Comparison of ENCODE assay signal across 21 cellular contexts in genomic region chr19:50858896-50859295, GRCh38. TPM values are rescaled to one million over a fixed set of nuclear protein-coding genes. Genes with fewer than 3 reads are reported as not detected.
A peak's percentile ranks its signal among the peaks of the same experiment; 100 is the strongest.
DNase-seq lines count a peak whose midpoint lies in the region; ATAC-seq and TF ChIP-seq lines count a peak whose summit lies in the region.
"Had no signal": no experiment of that assay in that cellular context is flagged by ENCODE, and none has a peak within 500 bp of the region (broad histone marks: within the 10 kb centered on the region; RNA-seq: fewer than 3 reads in every experiment).

No MANE protein-coding gene starts in this region.

- DNase-seq in H9: peak; percentile 82
- peak; percentile 31 for DNase-seq in NCI-H2107 (lab: John Stamatoyannopoulos, UW)
- DNase-seq in trophoblast cell: no peak
- no peak for DNase-seq in Right ventricle myocardium inferior (ENCODE audit: missing footprints)
- DNase-seq in upper lobe of left lung: no peak
- no peak for DNase-seq in nucleus accumbens (lab: John Stamatoyannopoulos, UW)
- DNase-seq: activated naive CD4-positive, alpha-beta T cell; dermis blood vessel endothelial cell; heart left ventricle; KG1; NCI-H1694 treated with DMSO at 0.1 percent for 48 hours; ovary; SW 1271 had no signal

- no peak overlapping the region for H2BK12ac ChIP-seq in H9 (ENCODE audit: insufficient read length, low read depth, low read length)
- no peak overlapping the region for H2BK12ac ChIP-seq in trophoblast cell (ENCODE audit: low read length)

- H2BK5ac ChIP-seq in H9 (ENCODE audit: insufficient read length, low read length): no peak overlapping the region
- H2BK5ac ChIP-seq in trophoblast cell (ENCODE audit: low read depth, low read length, poor library complexity): no peak overlapping the region

- no peaks in the 10 kb centered on the region; a peak in 1 of 7 replicates for H3K36me3 Mint-ChIP-seq in H9 (ENCODE audit: insufficient read depth in 1 of 3, low read depth in 3 of 3)
- H3K36me3 Mint-ChIP-seq: brain had no signal

- H4K12ac ChIP-seq in trophoblast cell (ENCODE audit: low read depth, low read length): no peak overlapping the region

- H3K4me1 ChIP-seq in H9 (ENCODE audit: insufficient read depth, low read length): peaks cover 8% of the 10 kb centered on the region; the same call in 1 of the 2 replicates
- H3K4me1 ChIP-seq in trophoblast cell (ENCODE audit: control insufficient read depth in 1 of 2, insufficient read depth in 2 of 2, low read length in 2 of 2): no peaks in the 10 kb centered on the region
- no peaks in the 10 kb centered on the region for H3K4me1 ChIP-seq in upper lobe of left lung
- H3K4me1 ChIP-seq: esophagus muscularis mucosa, heart left ventricle had no signal

- peaks cover 12 to 21% of the 10 kb centered on the region in 2 experiments for H3K4me1 Mint-ChIP-seq in H9
- H3K4me1 Mint-ChIP-seq: brain had no signal

- H3K27me3 ChIP-seq in H9 (ENCODE audit: insufficient read depth, low read length): no peaks in the 10 kb centered on the region
- no peaks in the 10 kb centered on the region for H3K27me3 ChIP-seq in trophoblast cell (ENCODE audit: insufficient read depth, low read length)
- no peaks in the 10 kb centered on the region for H3K27me3 ChIP-seq in upper lobe of left lung
- H3K27me3 ChIP-seq: BLaER1 treated with 17β-estradiol and CSF1 and Interleukin-3, amounts not matched to agents 10 nM and 100 nM; ovary had no signal

- H3K9me3 ChIP-seq in H9 (ENCODE audit: control insufficient read depth, low read depth, low read length): no peaks in the 10 kb centered on the region
- peaks cover 9% of the 10 kb centered on the region for H3K9me3 ChIP-seq in trophoblast cell (ENCODE audit: insufficient read depth, low read depth, low read length)
- no peaks in the 10 kb centered on the region for H3K9me3 ChIP-seq in upper lobe of left lung
- H3K9me3 ChIP-seq: esophagus muscularis mucosa, heart left ventricle, ovary had no signal

- H3K36me3 ChIP-seq in trophoblast cell (ENCODE audit: control insufficient read depth in 1 of 2, insufficient read depth in 2 of 2, low read length in 2 of 2): no peaks in the 10 kb centered on the region
- H3K36me3 ChIP-seq in upper lobe of left lung: no peaks in the 10 kb centered on the region
- H3K36me3 ChIP-seq: BLaER1 treated with 17β-estradiol and CSF1 and Interleukin-3, amounts not matched to agents 10 nM and 100 nM; esophagus muscularis mucosa; heart left ventricle; ovary had no signal

- H2BK15ac ChIP-seq in H9 (ENCODE audit: low read depth, low read length): no peak overlapping the region

- H3K27ac Mint-ChIP-seq in H9: no peak overlapping the region
- H3K27ac Mint-ChIP-seq: brain; stimulated activated naive CD8-positive, alpha-beta T cell treated with anti-CD3 and anti-CD28 coated beads, Interleukin-15, Interleukin-2, amounts not matched to agents 100 ng/mL and 50 ng/mL, for 24 hours had no signal

- no peaks in the 10 kb centered on the region for H4K20me1 ChIP-seq in H9 (ENCODE audit: control insufficient read depth, insufficient read depth, insufficient read length)
- H4K20me1 ChIP-seq: BLaER1 treated with 17β-estradiol and CSF1 and Interleukin-3, amounts not matched to agents 10 nM and 100 nM had no signal

- no peak overlapping the region for H2AFZ ChIP-seq in H9 (ENCODE audit: low read length)
- no peak overlapping the region for H2AFZ ChIP-seq in trophoblast cell (ENCODE audit: insufficient read depth, low read length, poor library complexity)

- no peak overlapping the region for H3K4ac ChIP-seq in H9 (ENCODE audit: low read depth, low read length)
- H3K4ac ChIP-seq in trophoblast cell (ENCODE audit: low read depth, low read length): no peak overlapping the region

- no peak overlapping the region for H3K23ac ChIP-seq in H9 (ENCODE audit: insufficient read length, low read depth, low read length)
- H3K23ac ChIP-seq in trophoblast cell (ENCODE audit: low read length): no peak overlapping the region

- H2BK120ac ChIP-seq in H9 (ENCODE audit: low read depth, low read length, poor library complexity, severe bottlenecking): no peak overlapping the region
- H2BK120ac ChIP-seq in trophoblast cell (ENCODE audit: insufficient read depth, low read length, poor library complexity): no peak overlapping the region

- H3K4me3 ChIP-seq in trophoblast cell (ENCODE audit: low read depth, low read length) (peak overlapping the region; percentile 3), upper lobe of left lung (no peak overlapping the region)
- H3K4me3 ChIP-seq: BLaER1 treated with 17β-estradiol and CSF1 and Interleukin-3, amounts not matched to agents 10 nM and 100 nM; esophagus muscularis mucosa; GM12878; heart left ventricle; ovary had no signal

- peak overlapping the region in 1 of 2 experiments; percentile 54; a peak in 1 of 5 replicates for H3K4me3 Mint-ChIP-seq in H9
- H3K4me3 Mint-ChIP-seq: brain; stimulated activated naive CD8-positive, alpha-beta T cell treated with anti-CD3 and anti-CD28 coated beads, Interleukin-15, Interleukin-2, amounts not matched to agents 100 ng/mL and 50 ng/mL, for 24 hours had no signal

- ATAC-seq in Right ventricle myocardium inferior: no peak
- ATAC-seq in upper lobe of left lung (ENCODE audit: low FRiP score in 2 of 2): no peak
- ATAC-seq: GM12878, heart left ventricle had no signal

- TF ChIP-seq EP300 in upper lobe of left lung (IDR thresholded peaks at IDR 0.05): no peak

- no CpG with 5 or more reads among the region's 7 CpGs for WGBS in H9 (ENCODE audit: extremely low coverage, insufficient read length, low lambda C conversion rate)
- WGBS in trophoblast cell (ENCODE audit: extremely low coverage, insufficient coverage, insufficient read length): no CpG with 5 or more reads among the region's 7 CpGs
- WGBS in upper lobe of left lung, 2 donors: 12 to 22% methylated on average over 7 of the region's 7 CpGs

- intact Hi-C loops in Right ventricle myocardium inferior (cut with DNase I): no loop called here

- no peak overlapping the region for H2BK20ac ChIP-seq in H9 (ENCODE audit: low read depth, low read length, poor library complexity, severe bottlenecking)

- H3K79me1 ChIP-seq in H9 (ENCODE audit: insufficient read depth, low read depth, low read length, poor library complexity, severe bottlenecking) (no peaks in the 10 kb centered on the region), trophoblast cell (ENCODE audit: low read length) (no peaks in the 10 kb centered on the region)

- H3K4me2 ChIP-seq in H9 (ENCODE audit: insufficient read depth, insufficient read length, low read length) (no peak overlapping the region), trophoblast cell (ENCODE audit: low read length) (no peak overlapping the region)
- H3K4me2 ChIP-seq: BLaER1 treated with 17β-estradiol and CSF1 and Interleukin-3, amounts not matched to agents 10 nM and 100 nM had no signal

- no peak overlapping the region for H4K5ac ChIP-seq in H9 (ENCODE audit: insufficient read length, low read depth, low read length)

- peaks cover 3 to 4% of the 10 kb centered on the region in 2 experiments; a peak in 2 of 5 replicates for H3K9me3 Mint-ChIP-seq in H9

- no peak overlapping the region for H4K91ac ChIP-seq in H9 (ENCODE audit: insufficient read length, low read depth, low read length)
- H4K91ac ChIP-seq in trophoblast cell (ENCODE audit: low read depth, low read length): no peak overlapping the region

- no peaks in the 10 kb centered on the region for H3K79me2 ChIP-seq in H9 (ENCODE audit: insufficient read depth, low read length)
- no peaks in the 10 kb centered on the region for H3K79me2 ChIP-seq in trophoblast cell (ENCODE audit: control insufficient read depth, insufficient read depth, low read length, poor library complexity)

- no peak overlapping the region for H3K27ac ChIP-seq in H9 (ENCODE audit: insufficient read length, low read depth, low read length)
- H3K27ac ChIP-seq in VCaP: peak overlapping the region; percentile 100
- H3K27ac ChIP-seq in trophoblast cell (ENCODE audit: low read depth, low read length): no peak overlapping the region
- no peak overlapping the region for H3K27ac ChIP-seq in upper lobe of left lung
- H3K27ac ChIP-seq: BLaER1 treated with 17β-estradiol and CSF1 and Interleukin-3, amounts not matched to agents 10 nM and 100 nM; esophagus muscularis mucosa; heart left ventricle; HL-60; ovary had no signal

- H3K9ac ChIP-seq in H9 (ENCODE audit: extremely low read depth, insufficient read length, low read length) (no peak overlapping the region), trophoblast cell (ENCODE audit: low read length) (no peak overlapping the region)
- H3K9ac ChIP-seq: BLaER1 treated with 17β-estradiol and CSF1 and Interleukin-3, amounts not matched to agents 10 nM and 100 nM had no signal

- no peak overlapping the region for H3K56ac ChIP-seq in H9 (ENCODE audit: insufficient read length, low read depth, low read length)

- H3K14ac ChIP-seq in H9 (ENCODE audit: insufficient read depth, low read length) (no peak overlapping the region), trophoblast cell (ENCODE audit: low read length) (no peak overlapping the region)

- no peak overlapping the region for H3T11ph ChIP-seq in H9 (ENCODE audit: low read length)

- no peak overlapping the region for H2AK5ac ChIP-seq in H9 (ENCODE audit: insufficient read length, low read length)
- no peak overlapping the region for H2AK5ac ChIP-seq in trophoblast cell (ENCODE audit: low read length)

- no peaks in the 10 kb centered on the region for H3K23me2 ChIP-seq in H9 (ENCODE audit: insufficient read length, low read depth, low read length, poor library complexity, severe bottlenecking)

- no peak overlapping the region for H4K8ac ChIP-seq in H9 (replicated peaks; ENCODE audit: insufficient read length, low read depth, low read length)
- H4K8ac ChIP-seq in trophoblast cell (ENCODE audit: low read depth, low read length): no peak overlapping the region

- TF ChIP-seq POLR2A in upper lobe of left lung (IDR thresholded peaks at IDR 0.05): no peak

- TF ChIP-seq CTCF in H9 (conservative IDR thresholded peaks at IDR 0.05): no peak
- TF ChIP-seq CTCF in VCaP (conservative IDR thresholded peaks at IDR 0.05): no peak
- no peak for TF ChIP-seq CTCF in upper lobe of left lung (IDR thresholded peaks at IDR 0.05)

- peaks cover 78% of the 10 kb centered on the region for H3K27me3 Mint-ChIP-seq in H9 (ENCODE audit: low read depth)

- H3K18ac ChIP-seq in H9 (ENCODE audit: insufficient read length, low read depth, low read length) (no peak overlapping the region), trophoblast cell (ENCODE audit: low read length) (no peak overlapping the region)

RNA-seq across cellular contexts. Expression of gene KLK3, which starts 4.2 kb away (rescaled TPM):
- total RNA-seq in H9 (2021) (not detected in 2 replicates), Right ventricle myocardium inferior (not detected), upper lobe of left lung (under 1 TPM in 1 of 6 donors, not detected in 5; 0.33 TPM)
- polyA plus RNA-seq in trophoblast cell (2013): not detected in 2 replicates
- total RNA-seq: dermis blood vessel endothelial cell, esophagus muscularis mucosa, GM12878, heart left ventricle, OCI-LY7 had no signal
- polyA plus RNA-seq: heart left ventricle had no signal

RNA-seq across cellular contexts. Expression of gene KLK2, which starts 14.3 kb away (rescaled TPM):
- total RNA-seq in H9 (2021) (not detected in 2 replicates), Right ventricle myocardium inferior (not detected), upper lobe of left lung (not detected)
- not detected in 2 replicates for polyA plus RNA-seq in trophoblast cell (2013)
- total RNA-seq: dermis blood vessel endothelial cell, esophagus muscularis mucosa, heart left ventricle, OCI-LY7, ovary had no signal
- polyA plus RNA-seq: heart left ventricle, ovary had no signal

RNA-seq across cellular contexts. Expression of gene KLK15, which starts 25.5 kb away (rescaled TPM):
- total RNA-seq in H9 (2021) (not detected in 2 replicates), Right ventricle myocardium inferior (not detected), upper lobe of left lung (not detected)
- polyA plus RNA-seq in trophoblast cell (2013): 0.03 TPM in 1 of 2 replicates, not detected in the other
- total RNA-seq: dermis blood vessel endothelial cell, esophagus muscularis mucosa, GM12878, heart left ventricle, OCI-LY7, ovary had no signal
- polyA plus RNA-seq: heart left ventricle, ovary had no signal

RNA-seq across cellular contexts. Expression of gene KLK1, which starts 35.3 kb away (rescaled TPM):
- total RNA-seq in H9 (2021) (2.1 and 2.3 TPM in 2 replicates), Right ventricle myocardium inferior (0.32 TPM), upper lobe of left lung (1 to 10 TPM in 3 of 6 donors, not detected in 3; 1.3 to 3.3 (median 2.0) TPM)
- polyA plus RNA-seq in trophoblast cell (2013): 0.11 TPM in 1 of 2 replicates, not detected in the other
- total RNA-seq: dermis blood vessel endothelial cell, esophagus muscularis mucosa had no signal

RNA-seq across cellular contexts. Expression of gene KLK4, which starts 52.3 kb away (rescaled TPM):
- total RNA-seq in H9 (2021) (0.48 TPM in 1 of 2 replicates, not detected in the other), Right ventricle myocardium inferior (not detected), upper lobe of left lung (not detected)
- 0.24 and 0.30 TPM in 2 replicates for polyA plus RNA-seq in trophoblast cell (2013)
- total RNA-seq: dermis blood vessel endothelial cell, esophagus muscularis mucosa, GM12878, heart left ventricle, OCI-LY7 had no signal
- polyA plus RNA-seq: heart left ventricle, ovary had no signal

Comparison
In these comparisons a context has a peak if more than half of its experiments do, and no peak if none do; other contexts are left out.
1. DNase-seq: peak in H9 (single experiment) and NCI-H2107 (single experiment); none in trophoblast cell (0 of 2), Right ventricle myocardium inferior (single experiment), upper lobe of left lung (0 of 2) and nucleus accumbens (0 of 56).